Comparison of ENCODE assay signal across 1 cellular context in genomic region chr5:73093943-73094342, GRCh38.
TF ChIP-seq lines count a peak whose summit lies in the region.

No MANE protein-coding gene starts in this region.

TF ChIP-seq in SK-N-SH, 30 proteins besides CTCF, POLR2A, EP300 and RAD21 (continued from another document):
- TF ChIP-seq ZBTB33 (IDR thresholded peaks at IDR 0.05; ENCODE audit: borderline replicate concordance, low read depth) (no peak), USF2 (IDR thresholded peaks at IDR 0.05; ENCODE audit: borderline replicate concordance, low read depth, low read length) (no peak), GABPA (IDR thresholded peaks at IDR 0.05; ENCODE audit: low read depth) (no peak), ELF1 (IDR thresholded peaks at IDR 0.05) (no peak), TCF12 (IDR thresholded peaks at IDR 0.05) (no peak), FOXJ3 (CRISPR knock-in tag; IDR thresholded peaks at IDR 0.05) (no peak), CHD2 (IDR thresholded peaks at IDR 0.05; ENCODE audit: low read length, partially characterized antibody) (no peak), NRF1 (IDR thresholded peaks at IDR 0.05; ENCODE audit: low read depth, low read length) (no peak), FOSL2 (IDR thresholded peaks at IDR 0.05; ENCODE audit: borderline replicate concordance, low read depth) (peak; percentile 53; the same call in 1 of the 2 replicates), SMC3 (IDR thresholded peaks at IDR 0.05; ENCODE audit: low read depth, low read length) (no peak), TEAD4 (IDR thresholded peaks at IDR 0.05; ENCODE audit: borderline replicate concordance, insufficient read depth) (no peak), JUND (IDR thresholded peaks at IDR 0.05) (peak; percentile 34; the same call in 1 of the 2 replicates), MEF2A (IDR thresholded peaks at IDR 0.05; ENCODE audit: borderline replicate concordance, low read depth) (no peak), YY1 (IDR thresholded peaks at IDR 0.05; ENCODE audit: low read depth) (no peak), RFX5 (IDR thresholded peaks at IDR 0.05; ENCODE audit: low read length) (no peak)
